16 cellular contexts compared by ENCODE assay signal in the genomic region with DNA sequence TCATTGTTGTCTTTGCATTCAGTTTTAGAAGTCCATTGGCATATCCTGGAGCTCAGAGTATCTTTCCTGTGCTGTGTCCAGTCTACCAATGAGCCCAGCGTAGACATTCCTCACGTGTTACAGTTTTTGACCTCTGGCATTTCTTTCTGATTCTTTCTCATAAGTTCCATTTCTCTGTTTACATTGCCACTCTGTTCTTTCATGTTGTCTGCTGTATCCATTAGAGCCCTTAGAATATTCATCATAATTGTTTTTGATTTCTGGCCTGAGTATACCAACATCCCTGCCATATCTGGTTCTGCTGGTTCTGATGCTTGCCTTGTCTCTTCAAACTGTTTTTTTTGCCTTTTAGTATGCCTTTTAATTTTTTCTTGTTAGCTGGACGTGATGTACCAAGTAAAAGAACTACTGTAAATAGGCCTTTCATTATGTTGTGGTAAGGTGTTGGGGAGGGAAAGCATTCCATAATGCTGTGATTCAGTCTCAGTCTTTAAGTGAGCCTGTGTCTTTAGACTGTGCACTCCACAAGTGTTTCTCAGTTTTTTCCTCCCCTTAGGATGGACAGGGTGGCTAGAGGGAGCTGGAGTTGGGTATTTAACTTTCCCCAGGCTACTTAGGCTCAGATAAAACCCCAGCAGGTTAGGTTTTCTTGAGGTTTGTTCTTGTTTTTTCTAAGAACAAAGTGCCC. TPM values are rescaled to one million over a fixed set of nuclear protein-coding genes. Genes with fewer than 3 reads are reported as not detected.
DNase-seq lines count a peak whose midpoint lies in the region; ATAC-seq and TF ChIP-seq lines count a peak whose summit lies in the region.
"Had no signal": no experiment of that assay in that cellular context is flagged by ENCODE, and none has a peak within 500 bp of the region (broad histone marks: within the 10 kb centered on the region; RNA-seq: fewer than 3 reads in every experiment).

No MANE protein-coding gene starts in this region.

- no peak overlapping the region for H3K4me3 Mint-ChIP-seq in activated T-helper 17 cell treated with anti-CD3 and anti-CD28 coated beads, Interleukin-2, amount 50 U/mL, for 72 hours
- H3K4me3 Mint-ChIP-seq: CD8-positive, alpha-beta memory T cell had no signal

- no peaks in the 10 kb centered on the region for H3K9me3 Mint-ChIP-seq in activated T-helper 17 cell treated with anti-CD3 and anti-CD28 coated beads, Interleukin-2, amount 50 U/mL, for 72 hours

- no peak overlapping the region for H3K27ac Mint-ChIP-seq in activated T-helper 17 cell treated with anti-CD3 and anti-CD28 coated beads, Interleukin-2, amount 50 U/mL, for 72 hours

- no peaks in the 10 kb centered on the region for H3K27me3 ChIP-seq in right cardiac atrium (ENCODE audit: control insufficient read depth, insufficient read depth)
- no peaks in the 10 kb centered on the region for H3K27me3 ChIP-seq in gastroesophageal sphincter
- H3K27me3 ChIP-seq: body of pancreas, stomach, uterus had no signal

- peaks cover 16% of the 10 kb centered on the region for H3K4me1 Mint-ChIP-seq in activated T-helper 17 cell treated with anti-CD3 and anti-CD28 coated beads, Interleukin-2, amount 50 U/mL, for 72 hours

- in situ Hi-C loops in astrocyte of the spinal cord (cut with HindIII; ENCODE audit: low sequenced_read_pairs), result no loop called here

- no peak for DNase-seq in left ventricle myocardium superior
- no peak for DNase-seq in right cardiac atrium
- peak; percentile 56 for DNase-seq in astrocyte of the spinal cord (ENCODE audit: low read depth, low spot score)
- no peak for DNase-seq in HPDE6-E6E7 (ENCODE audit: extremely low spot score)
- DNase-seq: body of pancreas; CD8-positive, alpha-beta memory T cell; NCI-H187 treated with DMSO at 0.1 percent for 48 hours; NCI-H510A; SHP77 treated with DMSO at 0.1 percent for 48 hours; stomach; uterus had no signal

- H3K36me3 ChIP-seq in gastroesophageal sphincter, result peaks cover 0 to 68% of the 10 kb centered on the region in 2 donors
- H3K36me3 ChIP-seq: uterus had no signal

- TF ChIP-seq CTCF in astrocyte of the spinal cord (IDR thresholded peaks at IDR 0.05; ENCODE audit: low read depth, low read length) (no peak), gastroesophageal sphincter (IDR thresholded peaks at IDR 0.05) (no peak)

- intact Hi-C loops in left ventricle myocardium superior (cut with micrococcal nuclease) (no loop called here), right cardiac atrium (cut with DNase I) (no loop called here)

- H3K27me3 Mint-ChIP-seq in activated T-helper 17 cell treated with anti-CD3 and anti-CD28 coated beads, Interleukin-2, amount 50 U/mL, for 72 hours, result no peaks in the 10 kb centered on the region
- H3K27me3 Mint-ChIP-seq: CD8-positive, alpha-beta memory T cell had no signal

- ATAC-seq in left ventricle myocardium superior (peak; percentile 25), right cardiac atrium (no peak), gastroesophageal sphincter (peak; percentile 19), HG03175 (IDR thresholded peaks at IDR 0.05; ENCODE audit: unreplicated experiment) (no peak), GM18520 (IDR thresholded peaks at IDR 0.05; ENCODE audit: unreplicated experiment) (no peak)
- no peak for ATAC-seq in activated T-helper 17 cell treated with anti-CD3 and anti-CD28 coated beads, Interleukin-2, amount 50 U/mL, for 72 hours (replicated peaks)
- ATAC-seq: activated CD4-positive, CD25-positive, alpha-beta regulatory T cell treated with anti-CD3 and anti-CD28 coated beads, Interleukin-2, amount 50 U/mL, for 24 hours; body of pancreas had no signal

- H3K27ac ChIP-seq in right cardiac atrium (ENCODE audit: low read length) (no peak overlapping the region), gastroesophageal sphincter (peak overlapping the region in 3 of 4 donors; percentile 24 to 70 (median 35))
- H3K27ac ChIP-seq: body of pancreas, stomach, uterus had no signal

- 67% methylated on average over 3 of the region's 3 CpGs for WGBS in right cardiac atrium
- WGBS in gastroesophageal sphincter (ENCODE audit: low coverage in 1 of 2), 2 donors, result 18 to 71% methylated on average over 3 of the region's 3 CpGs

- TF ChIP-seq POLR2A in gastroesophageal sphincter (IDR thresholded peaks at IDR 0.05), result no peak

- no peak for TF ChIP-seq EP300 in gastroesophageal sphincter (IDR thresholded peaks at IDR 0.05)

- H3K4me3 ChIP-seq in right cardiac atrium (ENCODE audit: low read length), result no peak overlapping the region
- H3K4me3 ChIP-seq in astrocyte of the spinal cord (ENCODE audit: low read depth, low read length), result no peak overlapping the region
- H3K4me3 ChIP-seq in gastroesophageal sphincter, result no peak overlapping the region
- H3K4me3 ChIP-seq: body of pancreas, stomach, uterus had no signal

- H3K4me1 ChIP-seq in right cardiac atrium (ENCODE audit: control insufficient read depth, insufficient read depth, low read length) (no peaks in the 10 kb centered on the region), gastroesophageal sphincter (peaks cover 0 to 21% (median 7%) of the 10 kb centered on the region in 3 donors)
- H3K4me1 ChIP-seq: body of pancreas, uterus had no signal

- H3K9me3 ChIP-seq in right cardiac atrium (ENCODE audit: control insufficient read depth, low read length), result no peaks in the 10 kb centered on the region
- H3K9me3 ChIP-seq in gastroesophageal sphincter, result no peaks in the 10 kb centered on the region
- H3K9me3 ChIP-seq: body of pancreas, stomach, uterus had no signal

- H3K36me3 Mint-ChIP-seq in activated T-helper 17 cell treated with anti-CD3 and anti-CD28 coated beads, Interleukin-2, amount 50 U/mL, for 72 hours (ENCODE audit: low read depth), result peaks cover 68% of the 10 kb centered on the region

RNA-seq across cellular contexts. Expression of gene CEP192, which starts 35.6 kb away (rescaled TPM):
- total RNA-seq in left ventricle myocardium superior (26.7 TPM), right cardiac atrium (10 to 100 TPM; 26.7 to 33.5 (median 30.4) TPM), gastroesophageal sphincter (10 to 100 TPM; 16.9 to 28.6 (median 20.0) TPM)
- polyA plus RNA-seq in right cardiac atrium, result 8.2 TPM
- 10 to 100 TPM; 35.3 to 62.0 TPM for total RNA-seq in activated T-helper 17 cell treated with anti-CD3 and anti-CD28 coated beads, Interleukin-2, amount 50 U/mL, for 72 hours

Comparison
In these comparisons a context has a peak if more than half of its experiments do, and no peak if none do; other contexts are left out.
1. ATAC-seq: peak in left ventricle myocardium superior (single experiment) and gastroesophageal sphincter (single experiment); none in right cardiac atrium (0 of 2), HG03175 (single experiment), activated T-helper 17 cell treated with anti-CD3 and anti-CD28 coated beads, Interleukin-2, amount 50 U/mL, for 72 hours (single experiment) and GM18520 (single experiment).